Comparison of ENCODE assay signal across 10 cellular contexts in the genomic region with DNA sequence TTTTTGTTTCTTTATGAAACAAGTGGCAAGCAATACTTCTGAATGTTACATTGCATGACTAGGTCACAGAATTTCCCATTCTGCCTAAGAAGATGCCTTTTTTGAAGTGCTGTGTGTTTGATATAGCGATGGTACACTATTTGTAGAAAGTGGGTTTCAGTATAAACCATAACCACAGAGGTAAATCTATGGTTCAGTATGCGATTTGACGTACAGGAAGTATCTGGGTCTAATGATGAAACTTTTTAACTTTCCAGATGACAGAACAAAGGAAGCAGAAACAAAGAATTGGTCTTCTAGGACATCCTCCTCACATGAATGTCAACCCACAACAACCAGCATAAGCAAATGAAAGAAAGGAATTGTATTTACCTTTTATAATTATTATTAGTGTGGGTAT.
A peak's percentile ranks its signal among the peaks of the same experiment; 100 is the strongest.
DNase-seq lines count a peak whose midpoint lies in the region; ATAC-seq lines count a peak whose summit lies in the region.
"Had no signal": no experiment of that assay in that cellular context is flagged by ENCODE, and none has a peak within 500 bp of the region (broad histone marks: within the 10 kb centered on the region; RNA-seq: fewer than 3 reads in every experiment).

No MANE protein-coding gene starts in this region.

- peak; percentile 70 to 73 for ATAC-seq in CD4-positive, CD25-positive, alpha-beta regulatory T cell (ENCODE audit: low read depth in 2 of 2)
- ATAC-seq in GM19043 (IDR thresholded peaks at IDR 0.05; ENCODE audit: low read depth, unreplicated experiment), result peak; percentile 85
- ATAC-seq in HG02938 (IDR thresholded peaks at IDR 0.05; ENCODE audit: unreplicated experiment), result peak; percentile 78
- ATAC-seq in left ventricle myocardium superior, result no peak
- ATAC-seq: pancreas had no signal

- peaks cover 49 to 76% (median 57%) of the 10 kb centered on the region in 4 donors for H3K4me1 Mint-ChIP-seq in CD4-positive, CD25-positive, alpha-beta regulatory T cell
- H3K4me1 Mint-ChIP-seq in T-helper 2 cell treated with Interferon-gamma antibody and Interleukin-4, amounts not matched to agents 5 μg/mL and 100 μg/mL, for 36 hours (ENCODE audit: low read depth), result peaks cover 86% of the 10 kb centered on the region

- peaks cover 26% of the 10 kb centered on the region for H3K4me1 ChIP-seq in CD4-positive, CD25-positive, alpha-beta regulatory T cell (ENCODE audit: control insufficient read depth, insufficient read depth, low read length, poor library complexity, severe bottlenecking)

- no peaks in the 10 kb centered on the region for H3K9me3 ChIP-seq in CD4-positive, CD25-positive, alpha-beta regulatory T cell (ENCODE audit: control insufficient read depth in 2 of 2, low read length in 2 of 2)
- H3K9me3 ChIP-seq: pancreas had no signal

- peak overlapping the region; percentile 23 for H3K4me3 ChIP-seq in CD4-positive, CD25-positive, alpha-beta regulatory T cell (ENCODE audit: low read depth, low read length)
- H3K4me3 ChIP-seq: pancreas had no signal

- peaks cover 8% of the 10 kb centered on the region for H3K36me3 Mint-ChIP-seq in CD4-positive, CD25-positive, alpha-beta regulatory T cell
- peaks cover 45% of the 10 kb centered on the region for H3K36me3 Mint-ChIP-seq in T-helper 2 cell treated with Interferon-gamma antibody and Interleukin-4, amounts not matched to agents 5 μg/mL and 100 μg/mL, for 36 hours (ENCODE audit: low read depth)

- DNase-seq in CD4-positive, CD25-positive, alpha-beta regulatory T cell, result peak in 2 of 3 donors; percentile 61 to 70
- no peak for DNase-seq in T-helper 2 cell treated with Interferon-gamma antibody and Interleukin-4, amounts not matched to agents 5 μg/mL and 100 μg/mL, for 36 hours (ENCODE audit: low spot score)
- DNase-seq in activated gamma-delta T cell treated with Interleukin-2 at 50 U/mL for 16 hours (no peak), activated gamma-delta T cell (lab: John Stamatoyannopoulos, UW) (no peak), left ventricle myocardium superior (no peak), HUDEP-2 (lab: John Stamatoyannopoulos, UW; ENCODE audit: unreplicated experiment in 76 of 76) (no peak)
- DNase-seq: pancreas had no signal

- H3K27ac ChIP-seq in CD4-positive, CD25-positive, alpha-beta regulatory T cell (ENCODE audit: insufficient read depth, low read length, poor library complexity, severe bottlenecking), result no peak overlapping the region
- H3K27ac ChIP-seq: pancreas, VCaP had no signal

- peaks cover 0 to 2% (median 0%) of the 10 kb centered on the region in 7 donors for H3K9me3 Mint-ChIP-seq in CD4-positive, CD25-positive, alpha-beta regulatory T cell
- peaks cover 7% of the 10 kb centered on the region for H3K9me3 Mint-ChIP-seq in T-helper 2 cell treated with Interferon-gamma antibody and Interleukin-4, amounts not matched to agents 5 μg/mL and 100 μg/mL, for 36 hours

- H3K36me3 ChIP-seq in CD4-positive, CD25-positive, alpha-beta regulatory T cell (ENCODE audit: control insufficient read depth, insufficient read depth, low read length), result no peaks in the 10 kb centered on the region
- H3K36me3 ChIP-seq: pancreas had no signal

- intact Hi-C loops in left ventricle myocardium superior (cut with micrococcal nuclease), result no loop called here

- peak overlapping the region in 2 of 4 donors; percentile 12 to 35 for H3K4me3 Mint-ChIP-seq in CD4-positive, CD25-positive, alpha-beta regulatory T cell
- H3K4me3 Mint-ChIP-seq in T-helper 2 cell treated with Interferon-gamma antibody and Interleukin-4, amounts not matched to agents 5 μg/mL and 100 μg/mL, for 36 hours, result peak overlapping the region; percentile 61

- no peaks in the 10 kb centered on the region for H3K27me3 ChIP-seq in CD4-positive, CD25-positive, alpha-beta regulatory T cell (ENCODE audit: control insufficient read depth, insufficient read depth, low read length)
- H3K27me3 ChIP-seq: pancreas had no signal

- H3K27me3 Mint-ChIP-seq in CD4-positive, CD25-positive, alpha-beta regulatory T cell, result no peaks in the 10 kb centered on the region
- H3K27me3 Mint-ChIP-seq in T-helper 2 cell treated with Interferon-gamma antibody and Interleukin-4, amounts not matched to agents 5 μg/mL and 100 μg/mL, for 36 hours (ENCODE audit: low read depth), result peaks cover 3% of the 10 kb centered on the region

- peak overlapping the region in 2 of 3 donors; percentile 68 to 93 for H3K27ac Mint-ChIP-seq in CD4-positive, CD25-positive, alpha-beta regulatory T cell
- H3K27ac Mint-ChIP-seq in T-helper 2 cell treated with Interferon-gamma antibody and Interleukin-4, amounts not matched to agents 5 μg/mL and 100 μg/mL, for 36 hours, result peak overlapping the region; percentile 75

Comparison
In these comparisons a context has a peak if more than half of its experiments do, and no peak if none do; other contexts are left out.
1. DNase-seq: peak in CD4-positive, CD25-positive, alpha-beta regulatory T cell (2 of 3); none in T-helper 2 cell treated with Interferon-gamma antibody and Interleukin-4, amounts not matched to agents 5 μg/mL and 100 μg/mL, for 36 hours (single experiment), activated gamma-delta T cell treated with Interleukin-2 at 50 U/mL for 16 hours (single experiment), activated gamma-delta T cell (single experiment), left ventricle myocardium superior (single experiment) and HUDEP-2 (0 of 76).